Comparison of ENCODE assay signal across 8 cellular contexts in the genomic region with DNA sequence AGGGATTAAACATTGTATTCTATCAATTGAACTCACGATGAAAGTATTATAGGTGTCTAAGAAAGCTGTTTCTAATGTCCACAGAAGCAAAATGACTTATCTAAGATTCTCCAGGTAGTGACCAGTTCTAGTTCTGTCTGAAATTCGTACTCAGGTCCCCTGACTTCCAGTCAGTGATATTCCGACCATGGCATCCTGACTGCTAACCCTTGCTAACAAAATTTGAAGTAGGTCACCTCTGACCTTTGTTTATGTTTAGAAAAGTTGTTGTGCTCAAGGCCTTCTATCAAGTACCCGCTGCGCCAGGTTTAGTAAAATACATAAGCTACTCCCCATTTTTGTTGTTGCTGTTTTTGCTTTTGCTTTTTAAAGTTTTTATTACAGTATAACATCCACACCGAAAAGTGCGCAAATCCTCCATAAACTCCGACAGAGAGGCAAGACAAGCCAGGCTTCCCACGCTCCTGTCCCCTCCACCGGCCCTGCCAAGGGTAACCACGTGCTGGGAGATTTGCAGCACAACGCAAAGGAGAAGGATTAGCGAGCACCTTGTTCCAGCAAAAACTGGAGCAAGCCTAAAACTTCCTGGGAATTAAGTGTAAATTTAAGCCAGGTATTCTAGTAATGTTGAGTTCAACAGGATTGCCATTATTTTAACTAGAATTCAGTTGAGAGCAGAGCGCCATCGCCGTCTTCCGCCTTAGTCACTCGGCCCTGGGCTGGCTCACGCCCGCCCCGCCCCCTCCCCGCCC. TPM values are rescaled to one million over a fixed set of nuclear protein-coding genes. Genes with fewer than 3 reads are reported as not detected.
DNase-seq lines count a peak whose midpoint lies in the region; ATAC-seq, FAIRE-seq and TF ChIP-seq lines count a peak whose summit lies in the region.

No MANE protein-coding gene starts in this region.

- no peak overlapping the region for H2BK15ac ChIP-seq in H1 (ENCODE audit: low read length)

- CTCF ChIA-PET in H1 (lab: Charles Lee; ENCODE audit: partially characterized antibody) = interaction anchor here (0.5 to 1.1 kb wide), 2 partner anchors 10 to 37 kb away, joined by 3 read pairs; no protein-coding TSS in a partner anchor

- H3K27ac ChIP-seq in DND-41 (ENCODE audit: low read length) = peak overlapping the region; percentile 100
- peak overlapping the region; percentile 88 for H3K27ac ChIP-seq in HUES48 (ENCODE audit: low read depth, low read length)
- peak overlapping the region; percentile 57; the same call in 1 of the 2 replicates for H3K27ac ChIP-seq in H1 (ENCODE audit: low read depth, low read length)
- H3K27ac ChIP-seq in muscle layer of colon (ENCODE audit: low read depth, low read length) = peak overlapping the region; percentile 89
- H3K27ac ChIP-seq in urinary bladder (ENCODE audit: low read depth) = peak overlapping the region; percentile 83

- H3K56ac ChIP-seq in H1 (replicated peaks; ENCODE audit: insufficient read length, low read depth, low read length) = no peak overlapping the region

- H2BK12ac ChIP-seq in H1 (ENCODE audit: low read depth, low read length) = no peak overlapping the region

- H3K4ac ChIP-seq in H1 (replicated peaks; ENCODE audit: insufficient read length, low read depth, low read length) = no peak overlapping the region

- no peak overlapping the region for H4K91ac ChIP-seq in H1 (replicated peaks; ENCODE audit: insufficient read length, low read length)

- ATAC-seq in DND-41 (ENCODE audit: insufficient read depth, low read depth) (peak; percentile 60), GM21528 (IDR thresholded peaks at IDR 0.05; ENCODE audit: low FRiP score, unreplicated experiment) (peak; percentile 30)

- H2AK5ac ChIP-seq in H1 (ENCODE audit: low read depth, low read length) = no peak overlapping the region

- H3K18ac ChIP-seq in H1 (ENCODE audit: extremely low read depth, low read length) = peak overlapping the region; percentile 15; the same call in 1 of the 2 replicates

- H2BK5ac ChIP-seq in H1 (ENCODE audit: low read depth, low read length) = peak overlapping the region; percentile 47; the same call in 1 of the 2 replicates

- 36% methylated on average over 13 of the region's 22 CpGs; no CpG with 5 or more reads in 1 of the 2 experiments for WGBS in H1 (ENCODE audit: extremely low coverage in 1 of 2, insufficient coverage in 1 of 2, insufficient read length in 1 of 2, insufficient replicate concordance in 2 of 2, low coverage in 1 of 2, low lambda C conversion rate in 2 of 2, missing lambda C conversion rate in 1 of 2), 2 experiments
- 22% methylated on average over 22 of the region's 22 CpGs for WGBS in urinary bladder

- H4K8ac ChIP-seq in H1 (ENCODE audit: extremely low read depth, insufficient read depth, low read length) = peak overlapping the region; percentile 63; the same call in 1 of the 2 replicates

- H3K9me3 ChIP-seq in DND-41 (ENCODE audit: insufficient read depth, low read length, severe bottlenecking) = no peaks in the 10 kb centered on the region
- no peaks in the 10 kb centered on the region for H3K9me3 ChIP-seq in HUES48 (ENCODE audit: control insufficient read depth, insufficient read depth, low read length)
- no peaks in the 10 kb centered on the region for H3K9me3 ChIP-seq in H1 (ENCODE audit: insufficient read depth in 2 of 2, low read depth in 1 of 2, low read length in 1 of 2)
- H3K9me3 ChIP-seq in muscle layer of colon (ENCODE audit: low read length) = no peaks in the 10 kb centered on the region

- no peak overlapping the region for H4K5ac ChIP-seq in H1 (ENCODE audit: insufficient read length, low read depth, low read length)

- no peaks in the 10 kb centered on the region for H3K79me2 ChIP-seq in DND-41 (ENCODE audit: insufficient read depth, low read length)
- H3K79me2 ChIP-seq in H1 (ENCODE audit: control insufficient read depth in 1 of 2, insufficient read depth in 2 of 2, low read length in 2 of 2) = peaks cover 0 to 9% of the 10 kb centered on the region in 2 experiments; a peak in 2 of 4 replicates

- FAIRE-seq in H1 (lab: Jason Lieb, UNC) (no peak), urothelium cell line (lab: Jason Lieb, UNC) (no peak)

- H4K20me1 ChIP-seq in DND-41 (ENCODE audit: insufficient read depth, low read length) = no peaks in the 10 kb centered on the region
- H4K20me1 ChIP-seq in H1 (replicated peaks in 1 of 2; ENCODE audit: control insufficient read depth in 1 of 2, insufficient read depth in 2 of 2, low read length in 2 of 2) = no peaks in the 10 kb centered on the region

- H3K4me2 ChIP-seq in DND-41 (ENCODE audit: insufficient read depth, low read length) (peak overlapping the region; percentile 83), H1 (ENCODE audit: insufficient read depth in 1 of 2, low read depth in 2 of 2, low read length in 2 of 2) (peak overlapping the region; percentile 73 to 84)

- H3K27me3 ChIP-seq in DND-41 (ENCODE audit: insufficient read depth, low read length, poor library complexity) (no peaks in the 10 kb centered on the region), HUES48 (ENCODE audit: control insufficient read depth, insufficient read depth, low read length) (no peaks in the 10 kb centered on the region), H1 (replicated peaks in 1 of 4; ENCODE audit: control insufficient read depth in 3 of 4, extremely low read depth in 1 of 4, insufficient read depth in 3 of 4, low read length in 3 of 4) (no peaks in the 10 kb centered on the region), muscle layer of colon (ENCODE audit: control insufficient read depth in 1 of 2, insufficient read depth in 2 of 2, low read length in 2 of 2) (no peaks in the 10 kb centered on the region)

- no peak for TF ChIP-seq POLR2A in H1 (IDR thresholded peaks at IDR 0.05; ENCODE audit: control extremely low read depth in 1 of 2, low read depth in 2 of 2, low read length in 2 of 2)

- H3K79me1 ChIP-seq in H1 (ENCODE audit: low read depth, low read length) = no peaks in the 10 kb centered on the region

- POLR2A ChIA-PET in H1 (lab: Charles Lee; ENCODE audit: partially characterized antibody) = interaction anchor here (0.6 to 2.8 kb wide), 13 partner anchors 8 to 235 kb away, joined by 3 to 36 read pairs (median 4); partner anchors contain the start of genes BTN1A1 and HMGN4

- no peak overlapping the region for H2BK120ac ChIP-seq in H1 (replicated peaks; ENCODE audit: low read depth, low read length)

- H3K9ac ChIP-seq in DND-41 (ENCODE audit: low read depth, low read length) (peak overlapping the region; percentile 73), HUES48 (ENCODE audit: low read depth, low read length) (peak overlapping the region; percentile 79), H1 (replicated peaks in 1 of 4; ENCODE audit: extremely low read depth in 1 of 4, low read depth in 3 of 4, low read length in 3 of 4) (peak overlapping the region in 3 of 4 experiments; percentile 2 to 58 (median 46); a peak in 4 of 7 replicates), muscle layer of colon (ENCODE audit: low read length) (no peak overlapping the region)

- H3K4me1 ChIP-seq in DND-41 (ENCODE audit: insufficient read depth, low read length) (peaks cover 18% of the 10 kb centered on the region), HUES48 (ENCODE audit: control insufficient read depth, insufficient read depth, low read length) (peaks cover 19% of the 10 kb centered on the region; the same call in 1 of the 2 replicates), H1 (replicated peaks in 1 of 4; ENCODE audit: control insufficient read depth in 3 of 4, insufficient read depth in 4 of 4, low read length in 3 of 4) (peaks cover 0 to 3% (median 2%) of the 10 kb centered on the region in 4 experiments; a peak in 2 of 7 replicates), muscle layer of colon (ENCODE audit: insufficient read depth, low read length) (peaks cover 15% of the 10 kb centered on the region), urinary bladder (ENCODE audit: insufficient read depth) (no peaks in the 10 kb centered on the region)

- no peak overlapping the region for H2BK20ac ChIP-seq in H1 (ENCODE audit: low read length)

- H3K36me3 ChIP-seq in DND-41 (ENCODE audit: insufficient read depth, low read length) = no peaks in the 10 kb centered on the region
- H3K36me3 ChIP-seq in HUES48 (ENCODE audit: control insufficient read depth, insufficient read depth, low read length) = no peaks in the 10 kb centered on the region
- no peaks in the 10 kb centered on the region for H3K36me3 ChIP-seq in H1 (ENCODE audit: control insufficient read depth in 2 of 4, insufficient read depth in 4 of 4, low read length in 3 of 4)
- no peaks in the 10 kb centered on the region for H3K36me3 ChIP-seq in muscle layer of colon (ENCODE audit: insufficient read depth, low read length)
- no peaks in the 10 kb centered on the region for H3K36me3 ChIP-seq in urinary bladder (ENCODE audit: insufficient read depth)

- peak overlapping the region; percentile 96 for H2AFZ ChIP-seq in DND-41 (ENCODE audit: low read depth, low read length)
- H2AFZ ChIP-seq in H1 (ENCODE audit: low read length) = peak overlapping the region; percentile 86; the same call in 1 of the 2 replicates

- peak overlapping the region in 1 of 2 experiments; percentile 61; a peak in 3 of 4 replicates for H3K4me3 ChIP-seq in DND-41 (ENCODE audit: low read depth in 1 of 2, low read length in 2 of 2)
- H3K4me3 ChIP-seq in HUES48 (ENCODE audit: low read depth, low read length) = peak overlapping the region; percentile 61
- H3K4me3 ChIP-seq in H1 (ENCODE audit: extremely low read depth in 1 of 4, insufficient read depth in 2 of 4, low read depth in 3 of 4, low read length in 4 of 4) = peak overlapping the region; percentile 56 to 94 (median 62)
- H3K4me3 ChIP-seq in muscle layer of colon (ENCODE audit: low read depth in 1 of 2, low read length in 2 of 2) = peak overlapping the region; percentile 60 to 67
- peak overlapping the region; percentile 19 for H3K4me3 ChIP-seq in urinary bladder (ENCODE audit: low read depth, low read length)

- H3K23ac ChIP-seq in H1 (ENCODE audit: insufficient read length) = no peak overlapping the region

- DNase-seq in DND-41 = no peak
- peak; percentile 45 for DNase-seq in SHP77 treated with DMSO at 0.1 percent for 48 hours (lab: John Stamatoyannopoulos, UW)
- DNase-seq in H1 (ENCODE audit: low read depth in 1 of 2, low spot score in 2 of 2) = no peak
- DNase-seq in urothelium cell line (ENCODE audit: low spot score) = no peak

- peaks cover 3% of the 10 kb centered on the region; the same call in 1 of the 2 replicates for H3K23me2 ChIP-seq in H1 (ENCODE audit: low read depth, low read length)

- no peak overlapping the region for H3K14ac ChIP-seq in H1 (ENCODE audit: insufficient read length)

- TF ChIP-seq RAD21 in H1 (IDR thresholded peaks at IDR 0.05 in 1 of 2, conservative IDR thresholded peaks at IDR 0.05 in 1 of 2; ENCODE audit: low read depth in 2 of 2, low read length in 2 of 2) = no peak

- TF ChIP-seq CTCF in DND-41 (IDR thresholded peaks at IDR 0.05; ENCODE audit: borderline replicate concordance, extremely low read depth, low read length, poor library complexity, severe bottlenecking) = no peak
- TF ChIP-seq CTCF in H1 (IDR thresholded peaks at IDR 0.05; ENCODE audit: control extremely low read depth in 1 of 3, insufficient read depth in 1 of 3, low read depth in 1 of 3, low read length in 3 of 3) = no peak

- no peak for TF ChIP-seq EP300 in H1 (IDR thresholded peaks at IDR 0.05; ENCODE audit: borderline replicate concordance in 1 of 2, low read depth in 2 of 2, low read length in 2 of 2)

RNA-seq across cellular contexts. Expression of gene HMGN4, which starts 17.9 kb away (rescaled TPM):
- total RNA-seq in H1 (2021; fragmentation: NEBNext Ultra II Directional; extraction: Animal tissue kit (Norgen Biotek cat#: 25700)) = 61.9 and 66.4 TPM in 2 replicates
- polyA plus RNA-seq in H1 (2011; rRNA removed) (18.3 and 23.4 TPM in 2 replicates), urinary bladder (90.7 TPM)
- 36.0 TPM for polyA plus RNA-seq in H1 (2011; cell fraction: cytosol; rRNA removed)
- 10.5 TPM for polyA plus RNA-seq in H1 (2011; cell fraction: nucleus; rRNA removed)
- polyA plus RNA-seq in H1 (2012, experiment 1 of 2) = 47.5 to 70.6 TPM (median 56.2 TPM) in 4 replicates
- 12.3 TPM for polyA plus RNA-seq in H1 (2012, experiment 2 of 2)
- polyA plus RNA-seq in H1 (2013, experiment 1 of 2) = 31.2 TPM
- 33.0 TPM for polyA plus RNA-seq in H1 (2013, experiment 2 of 2)
- polyA minus RNA-seq in H1 (2011; rRNA and poly(A)+ RNA removed) = 26.4 and 39.0 TPM in 2 replicates
- polyA minus RNA-seq in H1 (2011; cell fraction: cytosol; rRNA and poly(A)+ RNA removed) = 23.9 TPM
- polyA minus RNA-seq in H1 (2011; cell fraction: nucleus; rRNA and poly(A)+ RNA removed) = 10.3 TPM
- total RNA-seq in urinary bladder = 71.5 TPM

RNA-seq across cellular contexts. Expression of gene BTN1A1, which starts 20.2 kb away (rescaled TPM):
- total RNA-seq in H1 (2021; fragmentation: NEBNext Ultra II Directional; extraction: Animal tissue kit (Norgen Biotek cat#: 25700)) = 0.28 and 0.55 TPM in 2 replicates
- polyA plus RNA-seq in H1 (2011; rRNA removed) = 0.22 and 0.35 TPM in 2 replicates
- polyA plus RNA-seq in H1 (2011; cell fraction: cytosol; rRNA removed) = 0.30 TPM
- polyA plus RNA-seq in H1 (2011; cell fraction: nucleus; rRNA removed) = 0.21 TPM
- 0.23 to 0.55 TPM (median 0.37 TPM) in 4 replicates for polyA plus RNA-seq in H1 (2012, experiment 1 of 2)
- 0.26 TPM for polyA plus RNA-seq in H1 (2012, experiment 2 of 2)
- polyA plus RNA-seq in H1 (2013, experiment 1 of 2) = 0.51 TPM
- 0.63 TPM for polyA plus RNA-seq in H1 (2013, experiment 2 of 2)
- 0.10 and 0.32 TPM in 2 replicates for polyA minus RNA-seq in H1 (2011; rRNA and poly(A)+ RNA removed)
- polyA minus RNA-seq in H1 (2011; cell fraction: cytosol; rRNA and poly(A)+ RNA removed) = not detected
- 0.30 TPM for polyA minus RNA-seq in H1 (2011; cell fraction: nucleus; rRNA and poly(A)+ RNA removed)
- total RNA-seq in urinary bladder = 0.16 TPM
- not detected for polyA plus RNA-seq in urinary bladder
